Comparison of ENCODE assay signal across 10 cellular contexts in genomic region chr19:42323852-42324654, GRCh38. TPM values are rescaled to one million over a fixed set of nuclear protein-coding genes. Genes with fewer than 3 reads are reported as not detected.
DNase-seq lines count a peak whose midpoint lies in the region; ATAC-seq, FAIRE-seq and TF ChIP-seq lines count a peak whose summit lies in the region.
"Had no signal": no experiment of that assay in that cellular context is flagged by ENCODE, and none has a peak within 500 bp of the region (broad histone marks: within the 10 kb centered on the region; RNA-seq: fewer than 3 reads in every experiment).

No MANE protein-coding gene starts in this region.

- no peaks in the 10 kb centered on the region for H3K9me3 ChIP-seq in HepG2 (ENCODE audit: low read length)
- H3K9me3 ChIP-seq: left lung had no signal

- H3K4me1 ChIP-seq in HepG2 (ENCODE audit: insufficient read depth, low read length) = peaks cover 24% of the 10 kb centered on the region

- POLR2A ChIA-PET in activated naive CD8-positive, alpha-beta T cell treated with anti-CD3 and anti-CD28 coated beads, Interleukin-2, amount 10 ng/mL, durations not matched to agents 7 days and 5 days (lab: Charles Lee) = no interaction called here
- POLR2A ChIA-PET in HepG2 (lab: Yijun Ruan, JAX) = no interaction called here

- H3K27ac ChIP-seq in HL-60 (replicated peaks) = no peak overlapping the region
- no peak overlapping the region for H3K27ac ChIP-seq in HepG2 (ENCODE audit: extremely low read length, insufficient read depth, low read length)

- WGBS in HepG2 (ENCODE audit: low lambda C conversion rate) = 91% methylated on average over 45 of the region's 92 CpGs

- peaks cover 17% of the 10 kb centered on the region for H3K79me2 ChIP-seq in HepG2 (ENCODE audit: insufficient read depth, low read length)

- H3K4me3 Mint-ChIP-seq in activated naive CD8-positive, alpha-beta T cell treated with anti-CD3 and anti-CD28 coated beads, Interleukin-2, amount 10 ng/mL, durations not matched to agents 7 days and 5 days = no peak overlapping the region

- H3K27ac Mint-ChIP-seq in activated naive CD8-positive, alpha-beta T cell treated with anti-CD3 and anti-CD28 coated beads, Interleukin-2, amount 10 ng/mL, durations not matched to agents 7 days and 5 days = no peak overlapping the region

- DNase-seq in AG08396 (ENCODE audit: low spot score) (peak; percentile 46), HL-60 (ENCODE audit: low read depth in 1 of 2, low spot score in 1 of 2) (peak in 1 of 2 experiments; percentile 19), HepG2 (ENCODE audit: low spot score) (no peak), AG20443 (ENCODE audit: low spot score) (no peak), NCI-H524 (lab: John Stamatoyannopoulos, UW) (no peak), urothelium cell line (ENCODE audit: low spot score) (no peak)
- DNase-seq in activated naive CD8-positive, alpha-beta T cell treated with anti-CD3 and anti-CD28 coated beads, Interleukin-2, amount 10 ng/mL, durations not matched to agents 7 days and 5 days = peak; percentile 57
- DNase-seq: left lung had no signal

- peak overlapping the region; percentile 59; the same call in 1 of the 2 replicates for H3K9ac ChIP-seq in HepG2 (ENCODE audit: insufficient read depth, low read depth, low read length)

- H2AFZ ChIP-seq in HepG2 (ENCODE audit: low read length) = no peak overlapping the region

- H3K36me3 ChIP-seq in HepG2 (replicated peaks in 1 of 2; ENCODE audit: control insufficient read depth in 1 of 2, insufficient read depth in 2 of 2, low read length in 2 of 2) = no peaks in the 10 kb centered on the region
- H3K36me3 ChIP-seq: left lung had no signal

- in situ Hi-C loops in HepG2 (cut with HindIII; ENCODE audit: extremely low pct_ligation_motif_present, low pct_unique_long_range_greater_than_20kb) = no loop called here

- TF ChIP-seq EP300 in HepG2 (IDR thresholded peaks at IDR 0.05; ENCODE audit: low read depth in 2 of 2, low read length in 2 of 2) (no peak), HepG2 (CRISPR knock-in tag; IDR thresholded peaks at IDR 0.05; ENCODE audit: borderline replicate concordance) (no peak)

- H3K4me2 ChIP-seq in HepG2 (ENCODE audit: low read depth, low read length) = peak overlapping the region; percentile 45

- intact Hi-C loops in HepG2 (cut with micrococcal nuclease; ENCODE audit: unreplicated experiment) = loop anchor here (2.0 kb wide), 1 partner anchor 21 kb away; the partner anchor contains the start of genes PAFAH1B3 and PRR19

- FAIRE-seq in HepG2 (lab: Jason Lieb, UNC) (no peak), urothelium cell line (lab: Jason Lieb, UNC) (no peak)

- no peak for TF ChIP-seq POLR2A in HepG2 (IDR thresholded peaks at IDR 0.05; ENCODE audit: insufficient read depth in 1 of 2, low read depth in 2 of 2, low read length in 2 of 2)

- TF ChIP-seq CTCF in HL-60 (IDR thresholded peaks at IDR 0.05; ENCODE audit: insufficient read depth, low read length) (no peak), HepG2 (CRISPR knock-in tag; IDR thresholded peaks at IDR 0.05) (no peak)

- peaks cover 17% of the 10 kb centered on the region for H3K4me1 Mint-ChIP-seq in activated naive CD8-positive, alpha-beta T cell treated with anti-CD3 and anti-CD28 coated beads, Interleukin-2, amount 10 ng/mL, durations not matched to agents 7 days and 5 days

- no peaks in the 10 kb centered on the region for H3K9me3 Mint-ChIP-seq in activated naive CD8-positive, alpha-beta T cell treated with anti-CD3 and anti-CD28 coated beads, Interleukin-2, amount 10 ng/mL, durations not matched to agents 7 days and 5 days

- peak overlapping the region; percentile 44 for H3K4me3 ChIP-seq in HL-60 (replicated peaks; ENCODE audit: insufficient read depth, low read length)
- peak overlapping the region in 2 of 3 experiments; percentile 51 to 75; a peak in 3 of 6 replicates for H3K4me3 ChIP-seq in HepG2 (replicated peaks in 1 of 3; ENCODE audit: insufficient read depth in 1 of 3, low read depth in 2 of 3, low read length in 3 of 3)

- peaks cover 4% of the 10 kb centered on the region for H3K36me3 Mint-ChIP-seq in activated naive CD8-positive, alpha-beta T cell treated with anti-CD3 and anti-CD28 coated beads, Interleukin-2, amount 10 ng/mL, durations not matched to agents 7 days and 5 days

- H3K27me3 ChIP-seq in HL-60 (ENCODE audit: insufficient read depth, poor library complexity, severe bottlenecking) (peaks cover 7% of the 10 kb centered on the region), HepG2 (ENCODE audit: control insufficient read depth in 1 of 2, insufficient read depth in 2 of 2, low read length in 2 of 2) (peaks cover 0 to 10% of the 10 kb centered on the region in 2 experiments; a peak in 2 of 5 replicates)

- peaks cover 32% of the 10 kb centered on the region for H3K27me3 Mint-ChIP-seq in activated naive CD8-positive, alpha-beta T cell treated with anti-CD3 and anti-CD28 coated beads, Interleukin-2, amount 10 ng/mL, durations not matched to agents 7 days and 5 days

- ATAC-seq in activated naive CD8-positive, alpha-beta T cell treated with anti-CD3 and anti-CD28 coated beads, Interleukin-2, amount 10 ng/mL, durations not matched to agents 7 days and 5 days (ENCODE audit: low read depth) = no peak
- ATAC-seq in HepG2 (no peak), GM21381 (IDR thresholded peaks at IDR 0.05; ENCODE audit: unreplicated experiment) (no peak)

- CTCF ChIA-PET in HepG2 (lab: Yijun Ruan, JAX; ENCODE audit: low intra/inter-chr PET ratio, low total read pairs) = interaction anchor here (1.4 kb wide), 1 partner anchor 34 kb away, joined by 4 read pairs; no protein-coding TSS in a partner anchor

- no peaks in the 10 kb centered on the region for H4K20me1 ChIP-seq in HepG2 (ENCODE audit: insufficient read depth, low read length)

- TF ChIP-seq RAD21 in HepG2 (CRISPR knock-in tag; IDR thresholded peaks at IDR 0.05) = no peak

- BruUV-seq in HepG2 (replicated peaks; lab: Mats Ljungman, UMichigan) = no TSS peak

RNA-seq across cellular contexts. Expression of gene MEGF8, which starts 1.4 kb away (rescaled TPM):
- 1 to 10 TPM; 8.5 to 9.3 TPM for total RNA-seq in activated naive CD8-positive, alpha-beta T cell treated with anti-CD3 and anti-CD28 coated beads, Interleukin-2, amount 10 ng/mL, durations not matched to agents 7 days and 5 days
- total RNA-seq in HepG2 (2016; rRNA removed; fragmentation: Illumina TruSeq; extraction: Trizol) = 3.9 and 8.8 TPM in 2 replicates
- total RNA-seq in HepG2 (2016; cell fraction: cytosol; rRNA removed; fragmentation: Illumina TruSeq; extraction: Trizol; ENCODE audit: low read depth) = 0.79 and 1.2 TPM in 2 replicates
- 3.1 and 9.6 TPM in 2 replicates for total RNA-seq in HepG2 (2016; cell fraction: insoluble cytoplasmic fraction; rRNA removed; fragmentation: Illumina TruSeq; extraction: Trizol)
- total RNA-seq in HepG2 (2016; cell fraction: membrane; rRNA removed; fragmentation: Illumina TruSeq; extraction: Trizol) = 1.9 and 2.7 TPM in 2 replicates
- 9.4 and 10.4 TPM in 2 replicates for total RNA-seq in HepG2 (2016; cell fraction: nucleus; rRNA removed; fragmentation: Illumina TruSeq; extraction: Trizol)
- polyA plus RNA-seq in HepG2 (2011; rRNA removed) = 4.0 and 6.2 TPM in 2 replicates
- 4.4 and 7.8 TPM in 2 replicates for polyA plus RNA-seq in HepG2 (2011; cell fraction: cytosol; rRNA removed)
- 16.2 and 21.3 TPM in 2 replicates for polyA plus RNA-seq in HepG2 (2011; cell fraction: nucleus; rRNA removed)
- polyA plus RNA-seq in HepG2 (2012) = 10.2 and 12.4 TPM in 2 replicates
- polyA plus RNA-seq in HepG2 (2016; cell fraction: cytosol; fragmentation: Illumina TruSeq; extraction: Trizol; ENCODE audit: low read depth) = 0.61 and 0.62 TPM in 2 replicates
- polyA plus RNA-seq in HepG2 (2016; cell fraction: insoluble cytoplasmic fraction; fragmentation: Illumina TruSeq; extraction: Trizol; ENCODE audit: low read depth) = 4.1 and 4.7 TPM in 2 replicates
- 1.0 and 1.2 TPM in 2 replicates for polyA plus RNA-seq in HepG2 (2016; cell fraction: membrane; fragmentation: Illumina TruSeq; extraction: Trizol; ENCODE audit: low read depth)
- polyA plus RNA-seq in HepG2 (2016; cell fraction: nucleus; fragmentation: Illumina TruSeq; extraction: Trizol; ENCODE audit: insufficient read depth, low read depth) = 15.0 and 18.4 TPM in 2 replicates
- 0.96 and 23.0 TPM in 2 replicates for polyA minus RNA-seq in HepG2 (2011; rRNA and poly(A)+ RNA removed; ENCODE audit: low replicate concordance)
- polyA minus RNA-seq in HepG2 (2011; cell fraction: cytosol; rRNA and poly(A)+ RNA removed) = 11.7 and 11.8 TPM in 2 replicates
- 11.7 and 11.8 TPM in 2 replicates for polyA minus RNA-seq in HepG2 (2011; cell fraction: nucleus; rRNA and poly(A)+ RNA removed)

RNA-seq across cellular contexts. Expression of gene TMEM145, which starts 10.9 kb away (rescaled TPM):
- under 1 TPM; 0.54 to 0.94 TPM for total RNA-seq in activated naive CD8-positive, alpha-beta T cell treated with anti-CD3 and anti-CD28 coated beads, Interleukin-2, amount 10 ng/mL, durations not matched to agents 7 days and 5 days
- 0.07 TPM in 1 of 2 replicates, not detected in the other for total RNA-seq in HepG2 (2016; rRNA removed; fragmentation: Illumina TruSeq; extraction: Trizol)
- total RNA-seq in HepG2 (2016; cell fraction: cytosol; rRNA removed; fragmentation: Illumina TruSeq; extraction: Trizol; ENCODE audit: low read depth) = not detected in 2 replicates
- total RNA-seq in HepG2 (2016; cell fraction: insoluble cytoplasmic fraction; rRNA removed; fragmentation: Illumina TruSeq; extraction: Trizol) = 0.13 and 0.15 TPM in 2 replicates
- total RNA-seq in HepG2 (2016; cell fraction: membrane; rRNA removed; fragmentation: Illumina TruSeq; extraction: Trizol) = not detected in 2 replicates
- total RNA-seq in HepG2 (2016; cell fraction: nucleus; rRNA removed; fragmentation: Illumina TruSeq; extraction: Trizol) = 0.88 and 1.9 TPM in 2 replicates
- 5.1 and 5.5 TPM in 2 replicates for polyA plus RNA-seq in HepG2 (2011; rRNA removed)
- 2.0 and 2.3 TPM in 2 replicates for polyA plus RNA-seq in HepG2 (2011; cell fraction: cytosol; rRNA removed)
- 39.2 and 50.9 TPM in 2 replicates for polyA plus RNA-seq in HepG2 (2011; cell fraction: nucleus; rRNA removed)
- 2.9 and 6.2 TPM in 2 replicates for polyA plus RNA-seq in HepG2 (2012)
- 0.26 TPM in 1 of 2 replicates, not detected in the other for polyA plus RNA-seq in HepG2 (2016; cell fraction: cytosol; fragmentation: Illumina TruSeq; extraction: Trizol; ENCODE audit: low read depth)
- polyA plus RNA-seq in HepG2 (2016; cell fraction: insoluble cytoplasmic fraction; fragmentation: Illumina TruSeq; extraction: Trizol; ENCODE audit: low read depth) = 0.57 and 0.73 TPM in 2 replicates
- polyA plus RNA-seq in HepG2 (2016; cell fraction: membrane; fragmentation: Illumina TruSeq; extraction: Trizol; ENCODE audit: low read depth) = 0.17 and 0.27 TPM in 2 replicates
- polyA plus RNA-seq in HepG2 (2016; cell fraction: nucleus; fragmentation: Illumina TruSeq; extraction: Trizol; ENCODE audit: insufficient read depth, low read depth) = 1.7 and 2.8 TPM in 2 replicates
- polyA minus RNA-seq in HepG2 (2011; rRNA and poly(A)+ RNA removed; ENCODE audit: low replicate concordance) = 0.44 and 14.7 TPM in 2 replicates
- 1.3 and 4.2 TPM in 2 replicates for polyA minus RNA-seq in HepG2 (2011; cell fraction: cytosol; rRNA and poly(A)+ RNA removed)
- polyA minus RNA-seq in HepG2 (2011; cell fraction: nucleus; rRNA and poly(A)+ RNA removed) = 16.7 and 20.3 TPM in 2 replicates
- total RNA-seq: G401 had no signal

RNA-seq across cellular contexts. Expression of gene PAFAH1B3, which starts 21.6 kb away (rescaled TPM):
- total RNA-seq in activated naive CD8-positive, alpha-beta T cell treated with anti-CD3 and anti-CD28 coated beads, Interleukin-2, amount 10 ng/mL, durations not matched to agents 7 days and 5 days = 10 to 100 TPM; 36.2 to 41.1 TPM
- 58.0 and 58.6 TPM in 2 replicates for total RNA-seq in HepG2 (2016; rRNA removed; fragmentation: Illumina TruSeq; extraction: Trizol)
- total RNA-seq in HepG2 (2016; cell fraction: cytosol; rRNA removed; fragmentation: Illumina TruSeq; extraction: Trizol; ENCODE audit: low read depth) = 50.5 and 73.0 TPM in 2 replicates
- 61.4 and 62.4 TPM in 2 replicates for total RNA-seq in HepG2 (2016; cell fraction: insoluble cytoplasmic fraction; rRNA removed; fragmentation: Illumina TruSeq; extraction: Trizol)
- total RNA-seq in HepG2 (2016; cell fraction: membrane; rRNA removed; fragmentation: Illumina TruSeq; extraction: Trizol) = 53.6 and 73.9 TPM in 2 replicates
- total RNA-seq in HepG2 (2016; cell fraction: nucleus; rRNA removed; fragmentation: Illumina TruSeq; extraction: Trizol) = 23.8 and 27.3 TPM in 2 replicates
- 27.4 and 31.2 TPM in 2 replicates for polyA plus RNA-seq in HepG2 (2011; rRNA removed)
- polyA plus RNA-seq in HepG2 (2011; cell fraction: cytosol; rRNA removed) = 38.9 and 49.7 TPM in 2 replicates
- polyA plus RNA-seq in HepG2 (2011; cell fraction: nucleus; rRNA removed) = 31.1 and 32.3 TPM in 2 replicates
- polyA plus RNA-seq in HepG2 (2012) = 21.3 and 29.1 TPM in 2 replicates
- polyA plus RNA-seq in HepG2 (2016; cell fraction: cytosol; fragmentation: Illumina TruSeq; extraction: Trizol; ENCODE audit: low read depth) = 59.5 and 77.2 TPM in 2 replicates
- 57.4 and 72.9 TPM in 2 replicates for polyA plus RNA-seq in HepG2 (2016; cell fraction: insoluble cytoplasmic fraction; fragmentation: Illumina TruSeq; extraction: Trizol; ENCODE audit: low read depth)
- polyA plus RNA-seq in HepG2 (2016; cell fraction: membrane; fragmentation: Illumina TruSeq; extraction: Trizol; ENCODE audit: low read depth) = 53.3 and 66.7 TPM in 2 replicates
- 41.3 and 41.9 TPM in 2 replicates for polyA plus RNA-seq in HepG2 (2016; cell fraction: nucleus; fragmentation: Illumina TruSeq; extraction: Trizol; ENCODE audit: insufficient read depth, low read depth)
- polyA minus RNA-seq in HepG2 (2011; rRNA and poly(A)+ RNA removed; ENCODE audit: low replicate concordance) = 27.9 and 60.4 TPM in 2 replicates
- 16.4 and 20.1 TPM in 2 replicates for polyA minus RNA-seq in HepG2 (2011; cell fraction: cytosol; rRNA and poly(A)+ RNA removed)
- 7.9 and 8.8 TPM in 2 replicates for polyA minus RNA-seq in HepG2 (2011; cell fraction: nucleus; rRNA and poly(A)+ RNA removed)

RNA-seq across cellular contexts. Expression of gene PRR19, which starts 22.1 kb away (rescaled TPM):
- under 1 TPM in 1 of 2 experiments, not detected in 1; 0.57 TPM for total RNA-seq in activated naive CD8-positive, alpha-beta T cell treated with anti-CD3 and anti-CD28 coated beads, Interleukin-2, amount 10 ng/mL, durations not matched to agents 7 days and 5 days
- total RNA-seq in HepG2 (2016; rRNA removed; fragmentation: Illumina TruSeq; extraction: Trizol) = 0.33 and 0.38 TPM in 2 replicates
- not detected in 2 replicates for total RNA-seq in HepG2 (2016; cell fraction: cytosol; rRNA removed; fragmentation: Illumina TruSeq; extraction: Trizol; ENCODE audit: low read depth)
- total RNA-seq in HepG2 (2016; cell fraction: insoluble cytoplasmic fraction; rRNA removed; fragmentation: Illumina TruSeq; extraction: Trizol) = 0.28 and 0.43 TPM in 2 replicates
- total RNA-seq in HepG2 (2016; cell fraction: membrane; rRNA removed; fragmentation: Illumina TruSeq; extraction: Trizol) = 0.14 and 0.43 TPM in 2 replicates
- 0.50 TPM in 1 of 2 replicates, not detected in the other for total RNA-seq in HepG2 (2016; cell fraction: nucleus; rRNA removed; fragmentation: Illumina TruSeq; extraction: Trizol)
- polyA plus RNA-seq in HepG2 (2011; rRNA removed) = 0.21 and 0.26 TPM in 2 replicates
- 0.23 and 0.34 TPM in 2 replicates for polyA plus RNA-seq in HepG2 (2011; cell fraction: cytosol; rRNA removed)
- 0.43 and 0.80 TPM in 2 replicates for polyA plus RNA-seq in HepG2 (2011; cell fraction: nucleus; rRNA removed)
- 0.51 TPM in 1 of 2 replicates, not detected in the other for polyA plus RNA-seq in HepG2 (2012)
- polyA plus RNA-seq in HepG2 (2016; cell fraction: cytosol; fragmentation: Illumina TruSeq; extraction: Trizol; ENCODE audit: low read depth) = 0.21 and 0.22 TPM in 2 replicates
- polyA plus RNA-seq in HepG2 (2016; cell fraction: insoluble cytoplasmic fraction; fragmentation: Illumina TruSeq; extraction: Trizol; ENCODE audit: low read depth) = 0.69 and 0.88 TPM in 2 replicates
- polyA plus RNA-seq in HepG2 (2016; cell fraction: membrane; fragmentation: Illumina TruSeq; extraction: Trizol; ENCODE audit: low read depth) = 0.19 and 0.38 TPM in 2 replicates
- 0.57 and 1.5 TPM in 2 replicates for polyA plus RNA-seq in HepG2 (2016; cell fraction: nucleus; fragmentation: Illumina TruSeq; extraction: Trizol; ENCODE audit: insufficient read depth, low read depth)
- polyA minus RNA-seq in HepG2 (2011; rRNA and poly(A)+ RNA removed; ENCODE audit: low replicate concordance) = 0.94 and 1.4 TPM in 2 replicates
- 0.88 TPM in 1 of 2 replicates, not detected in the other for polyA minus RNA-seq in HepG2 (2011; cell fraction: cytosol; rRNA and poly(A)+ RNA removed)
- polyA minus RNA-seq in HepG2 (2011; cell fraction: nucleus; rRNA and poly(A)+ RNA removed) = 0.25 TPM in 1 of 2 replicates, not detected in the other

RNA-seq across cellular contexts. Expression of gene CIC, which starts 55.0 kb away (rescaled TPM):
- total RNA-seq in activated naive CD8-positive, alpha-beta T cell treated with anti-CD3 and anti-CD28 coated beads, Interleukin-2, amount 10 ng/mL, durations not matched to agents 7 days and 5 days = 10 to 100 TPM; 84.4 to 92.2 TPM
- total RNA-seq in HepG2 (2016; rRNA removed; fragmentation: Illumina TruSeq; extraction: Trizol) = 5.4 and 8.0 TPM in 2 replicates
- 1.5 and 1.8 TPM in 2 replicates for total RNA-seq in HepG2 (2016; cell fraction: cytosol; rRNA removed; fragmentation: Illumina TruSeq; extraction: Trizol; ENCODE audit: low read depth)
- total RNA-seq in HepG2 (2016; cell fraction: insoluble cytoplasmic fraction; rRNA removed; fragmentation: Illumina TruSeq; extraction: Trizol) = 5.2 and 7.8 TPM in 2 replicates
- 4.6 and 4.9 TPM in 2 replicates for total RNA-seq in HepG2 (2016; cell fraction: membrane; rRNA removed; fragmentation: Illumina TruSeq; extraction: Trizol)
- 10.4 and 12.3 TPM in 2 replicates for total RNA-seq in HepG2 (2016; cell fraction: nucleus; rRNA removed; fragmentation: Illumina TruSeq; extraction: Trizol)
- 5.9 and 8.3 TPM in 2 replicates for polyA plus RNA-seq in HepG2 (2011; rRNA removed)
- 3.3 and 5.6 TPM in 2 replicates for polyA plus RNA-seq in HepG2 (2011; cell fraction: cytosol; rRNA removed)
- 60.6 and 75.8 TPM in 2 replicates for polyA plus RNA-seq in HepG2 (2011; cell fraction: nucleus; rRNA removed)
- polyA plus RNA-seq in HepG2 (2012) = 17.6 and 25.1 TPM in 2 replicates
- polyA plus RNA-seq in HepG2 (2016; cell fraction: cytosol; fragmentation: Illumina TruSeq; extraction: Trizol; ENCODE audit: low read depth) = 1.7 and 1.9 TPM in 2 replicates
- 10.1 and 16.9 TPM in 2 replicates for polyA plus RNA-seq in HepG2 (2016; cell fraction: insoluble cytoplasmic fraction; fragmentation: Illumina TruSeq; extraction: Trizol; ENCODE audit: low read depth)
- polyA plus RNA-seq in HepG2 (2016; cell fraction: membrane; fragmentation: Illumina TruSeq; extraction: Trizol; ENCODE audit: low read depth) = 5.7 and 6.0 TPM in 2 replicates
- polyA plus RNA-seq in HepG2 (2016; cell fraction: nucleus; fragmentation: Illumina TruSeq; extraction: Trizol; ENCODE audit: insufficient read depth, low read depth) = 61.0 and 65.4 TPM in 2 replicates
- polyA minus RNA-seq in HepG2 (2011; rRNA and poly(A)+ RNA removed; ENCODE audit: low replicate concordance) = 3.6 and 7.9 TPM in 2 replicates
- polyA minus RNA-seq in HepG2 (2011; cell fraction: cytosol; rRNA and poly(A)+ RNA removed) = 9.1 and 10.8 TPM in 2 replicates
- polyA minus RNA-seq in HepG2 (2011; cell fraction: nucleus; rRNA and poly(A)+ RNA removed) = 14.7 and 15.5 TPM in 2 replicates

Comparison
In these comparisons a context has a peak if more than half of its experiments do, and no peak if none do; other contexts are left out.
1. DNase-seq: peak in AG08396 (single experiment) and activated naive CD8-positive, alpha-beta T cell treated with anti-CD3 and anti-CD28 coated beads, Interleukin-2, amount 10 ng/mL, durations not matched to agents 7 days and 5 days (single experiment); none in HepG2 (single experiment), AG20443 (single experiment), NCI-H524 (0 of 2) and urothelium cell line (single experiment).